In genomic region chr7:88204525-88205103, GRCh38 we compare ENCODE assay signal across 14 cellular contexts. TPM values are rescaled to one million over a fixed set of nuclear protein-coding genes. Genes with fewer than 3 reads are reported as not detected.
A peak's percentile ranks its signal among the peaks of the same experiment; 100 is the strongest.
DNase-seq lines count a peak whose midpoint lies in the region; ATAC-seq and TF ChIP-seq lines count a peak whose summit lies in the region.
"Had no signal": no experiment of that assay in that cellular context is flagged by ENCODE, and none has a peak within 500 bp of the region (broad histone marks: within the 10 kb centered on the region; RNA-seq: fewer than 3 reads in every experiment).

No MANE protein-coding gene starts in this region.

- no peak overlapping the region for H3K4me2 ChIP-seq in H9 (ENCODE audit: insufficient read depth, insufficient read length, low read length)

- no peak for TF ChIP-seq CTCF in H9 (conservative IDR thresholded peaks at IDR 0.05)

- no peak overlapping the region for H4K8ac ChIP-seq in H9 (replicated peaks; ENCODE audit: insufficient read length, low read depth, low read length)

- no peak overlapping the region for H3K27ac ChIP-seq in H9 (ENCODE audit: insufficient read length, low read depth, low read length)
- H3K27ac ChIP-seq in caudate nucleus (ENCODE audit: low read depth, low read length) = no peak overlapping the region
- H3K27ac ChIP-seq: C4-2B had no signal

- no CpG with 5 or more reads among the region's 3 CpGs for WGBS in H9 (ENCODE audit: extremely low coverage, insufficient read length, low lambda C conversion rate)

- no peaks in the 10 kb centered on the region for H4K20me1 ChIP-seq in H9 (ENCODE audit: control insufficient read depth, insufficient read depth, insufficient read length)

- peaks cover 9% of the 10 kb centered on the region; the same call in 1 of the 2 replicates for H3K4me1 ChIP-seq in H9 (ENCODE audit: insufficient read depth, low read length)
- H3K4me1 ChIP-seq: HAP-1 had no signal

- peak overlapping the region; percentile 60 for H2BK20ac ChIP-seq in H9 (ENCODE audit: low read depth, low read length, poor library complexity, severe bottlenecking)

- H4K91ac ChIP-seq in H9 (ENCODE audit: insufficient read length, low read depth, low read length) = no peak overlapping the region

- no peak for DNase-seq in activated T-cell treated with anti-CD3 and anti-CD28 coated beads, Interleukin-2, amount 50 U/mL, for 72 hours
- DNase-seq in activated T-cell treated with anti-CD3 and anti-CD28 coated beads, Interleukin-2, amount 50 U/mL, for 48 hours = no peak
- no peak for DNase-seq in H9
- DNase-seq in activated naive CD8-positive, alpha-beta T cell treated with anti-CD3 and anti-CD28 coated beads for 36 hours = no peak
- no peak for DNase-seq in stimulated activated effector memory CD8-positive, alpha-beta T cell treated with anti-CD3 and anti-CD28 coated beads, Interleukin-12 subunit alpha, Interleukin-12 subunit beta, amount 100 ng/mL, for 72 hours (ENCODE audit: low spot score in 2 of 2)
- no peak for DNase-seq in caudate nucleus (lab: John Stamatoyannopoulos, UW)
- DNase-seq: COR-L47, DMS153, NCI-H1417 treated with DMSO at 0.1 percent for 48 hours, NCI-H510A treated with DMSO at 0.1 percent for 48 hours had no signal

- no peak overlapping the region for H2AK5ac ChIP-seq in H9 (ENCODE audit: insufficient read length, low read length)

- H3K79me2 ChIP-seq in H9 (ENCODE audit: insufficient read depth, low read length) = no peaks in the 10 kb centered on the region

- no peaks in the 10 kb centered on the region for H3K27me3 ChIP-seq in H9 (ENCODE audit: insufficient read depth, low read length)

- no peak overlapping the region for H3K23ac ChIP-seq in H9 (ENCODE audit: insufficient read length, low read depth, low read length)

- no peak overlapping the region for H3K14ac ChIP-seq in H9 (ENCODE audit: insufficient read depth, low read length)

- H2BK15ac ChIP-seq in H9 (ENCODE audit: low read depth, low read length) = no peak overlapping the region

- H3K27me3 Mint-ChIP-seq in activated T-cell treated with anti-CD3 and anti-CD28 coated beads, Interleukin-2, amount 50 U/mL, for 72 hours (ENCODE audit: low read depth) = no peaks in the 10 kb centered on the region
- no peaks in the 10 kb centered on the region for H3K27me3 Mint-ChIP-seq in H9 (ENCODE audit: low read depth)
- no peaks in the 10 kb centered on the region for H3K27me3 Mint-ChIP-seq in activated naive CD8-positive, alpha-beta T cell treated with anti-CD3 and anti-CD28 coated beads for 36 hours

- H3K36me3 Mint-ChIP-seq in activated T-cell treated with anti-CD3 and anti-CD28 coated beads, Interleukin-2, amount 50 U/mL, for 72 hours (ENCODE audit: insufficient read depth in 2 of 2) = peaks cover 8 to 31% of the 10 kb centered on the region in 2 donors
- H3K36me3 Mint-ChIP-seq in H9 (ENCODE audit: insufficient read depth in 1 of 3, low read depth in 3 of 3) = peaks cover 31 to 51% (median 49%) of the 10 kb centered on the region in 3 experiments; a peak in 6 of 7 replicates
- peaks cover 26% of the 10 kb centered on the region for H3K36me3 Mint-ChIP-seq in activated naive CD8-positive, alpha-beta T cell treated with anti-CD3 and anti-CD28 coated beads for 36 hours
- peaks cover 87% of the 10 kb centered on the region for H3K36me3 Mint-ChIP-seq in stimulated activated effector memory CD8-positive, alpha-beta T cell treated with anti-CD3 and anti-CD28 coated beads, Interleukin-12 subunit alpha, Interleukin-12 subunit beta, amount 100 ng/mL, for 72 hours

- no peaks in the 10 kb centered on the region for H3K9me3 ChIP-seq in H9 (ENCODE audit: control insufficient read depth, low read depth, low read length)
- H3K9me3 ChIP-seq: HAP-1 had no signal

- no peak overlapping the region for H3K4me3 Mint-ChIP-seq in activated T-cell treated with anti-CD3 and anti-CD28 coated beads, Interleukin-2, amount 50 U/mL, for 72 hours
- H3K4me3 Mint-ChIP-seq in H9 = no peak overlapping the region
- H3K4me3 Mint-ChIP-seq in activated naive CD8-positive, alpha-beta T cell treated with anti-CD3 and anti-CD28 coated beads for 36 hours = no peak overlapping the region
- H3K4me3 Mint-ChIP-seq in stimulated activated effector memory CD8-positive, alpha-beta T cell treated with anti-CD3 and anti-CD28 coated beads, Interleukin-12 subunit alpha, Interleukin-12 subunit beta, amount 100 ng/mL, for 72 hours = no peak overlapping the region

- H2BK12ac ChIP-seq in H9 (ENCODE audit: insufficient read length, low read depth, low read length) = no peak overlapping the region

- H3T11ph ChIP-seq in H9 (ENCODE audit: low read length) = no peak overlapping the region

- no peak overlapping the region for H3K4ac ChIP-seq in H9 (ENCODE audit: low read depth, low read length)

- H3K79me1 ChIP-seq in H9 (ENCODE audit: insufficient read depth, low read depth, low read length, poor library complexity, severe bottlenecking) = no peaks in the 10 kb centered on the region

- no peak overlapping the region for H2BK120ac ChIP-seq in H9 (ENCODE audit: low read depth, low read length, poor library complexity, severe bottlenecking)

- H3K9ac ChIP-seq in H9 (ENCODE audit: extremely low read depth, insufficient read length, low read length) = no peak overlapping the region

- H3K18ac ChIP-seq in H9 (ENCODE audit: insufficient read length, low read depth, low read length) = no peak overlapping the region

- H4K5ac ChIP-seq in H9 (ENCODE audit: insufficient read length, low read depth, low read length) = no peak overlapping the region

- no peaks in the 10 kb centered on the region for H3K23me2 ChIP-seq in H9 (ENCODE audit: insufficient read length, low read depth, low read length, poor library complexity, severe bottlenecking)

- no peak overlapping the region for H2AFZ ChIP-seq in H9 (ENCODE audit: low read length)

- H3K9me3 Mint-ChIP-seq in activated T-cell treated with anti-CD3 and anti-CD28 coated beads, Interleukin-2, amount 50 U/mL, for 72 hours = no peaks in the 10 kb centered on the region
- H3K9me3 Mint-ChIP-seq in H9 = no peaks in the 10 kb centered on the region
- H3K9me3 Mint-ChIP-seq in activated naive CD8-positive, alpha-beta T cell treated with anti-CD3 and anti-CD28 coated beads for 36 hours = no peaks in the 10 kb centered on the region
- no peaks in the 10 kb centered on the region for H3K9me3 Mint-ChIP-seq in stimulated activated effector memory CD8-positive, alpha-beta T cell treated with anti-CD3 and anti-CD28 coated beads, Interleukin-12 subunit alpha, Interleukin-12 subunit beta, amount 100 ng/mL, for 72 hours

- H3K27ac Mint-ChIP-seq in activated T-cell treated with anti-CD3 and anti-CD28 coated beads, Interleukin-2, amount 50 U/mL, for 72 hours = peak overlapping the region; percentile 39
- H3K27ac Mint-ChIP-seq in H9 = peak overlapping the region; percentile 42 to 88 (median 85); a peak in 2 of 7 replicates
- H3K27ac Mint-ChIP-seq in activated naive CD8-positive, alpha-beta T cell treated with anti-CD3 and anti-CD28 coated beads for 36 hours = peak overlapping the region; percentile 40
- peak overlapping the region; percentile 63 for H3K27ac Mint-ChIP-seq in stimulated activated effector memory CD8-positive, alpha-beta T cell treated with anti-CD3 and anti-CD28 coated beads, Interleukin-12 subunit alpha, Interleukin-12 subunit beta, amount 100 ng/mL, for 72 hours

- peaks cover 15% of the 10 kb centered on the region for H3K4me1 Mint-ChIP-seq in activated T-cell treated with anti-CD3 and anti-CD28 coated beads, Interleukin-2, amount 50 U/mL, for 72 hours (ENCODE audit: low read depth)
- peaks cover 24 to 41% of the 10 kb centered on the region in 2 experiments for H3K4me1 Mint-ChIP-seq in H9
- peaks cover 19% of the 10 kb centered on the region for H3K4me1 Mint-ChIP-seq in activated naive CD8-positive, alpha-beta T cell treated with anti-CD3 and anti-CD28 coated beads for 36 hours
- H3K4me1 Mint-ChIP-seq in stimulated activated effector memory CD8-positive, alpha-beta T cell treated with anti-CD3 and anti-CD28 coated beads, Interleukin-12 subunit alpha, Interleukin-12 subunit beta, amount 100 ng/mL, for 72 hours = peaks cover 8% of the 10 kb centered on the region

- no peak for ATAC-seq in activated T-cell treated with anti-CD3 and anti-CD28 coated beads, Interleukin-2, amount 50 U/mL, for 72 hours (replicated peaks in 1 of 2)
- ATAC-seq in stimulated activated effector memory CD8-positive, alpha-beta T cell treated with anti-CD3 and anti-CD28 coated beads, Interleukin-12 subunit alpha, Interleukin-12 subunit beta, amount 100 ng/mL, for 72 hours = no peak
- no peak for ATAC-seq in HG03045 (IDR thresholded peaks at IDR 0.05; ENCODE audit: unreplicated experiment)
- ATAC-seq: Panc1 had no signal

- H3K56ac ChIP-seq in H9 (ENCODE audit: insufficient read length, low read depth, low read length) = no peak overlapping the region

- H2BK5ac ChIP-seq in H9 (ENCODE audit: insufficient read length, low read length) = no peak overlapping the region

RNA-seq across cellular contexts. Expression of gene SRI, which starts 15.2 kb away (rescaled TPM):
- 100 to 1,000 TPM; 105 to 132 TPM for total RNA-seq in activated T-cell treated with anti-CD3 and anti-CD28 coated beads, Interleukin-2, amount 50 U/mL, for 72 hours
- total RNA-seq in H9 (2021) = 136 and 137 TPM in 2 replicates
- 100 to 1,000 TPM; 201 to 206 TPM for total RNA-seq in activated naive CD8-positive, alpha-beta T cell treated with anti-CD3 and anti-CD28 coated beads for 36 hours
